In the genomic region with DNA sequence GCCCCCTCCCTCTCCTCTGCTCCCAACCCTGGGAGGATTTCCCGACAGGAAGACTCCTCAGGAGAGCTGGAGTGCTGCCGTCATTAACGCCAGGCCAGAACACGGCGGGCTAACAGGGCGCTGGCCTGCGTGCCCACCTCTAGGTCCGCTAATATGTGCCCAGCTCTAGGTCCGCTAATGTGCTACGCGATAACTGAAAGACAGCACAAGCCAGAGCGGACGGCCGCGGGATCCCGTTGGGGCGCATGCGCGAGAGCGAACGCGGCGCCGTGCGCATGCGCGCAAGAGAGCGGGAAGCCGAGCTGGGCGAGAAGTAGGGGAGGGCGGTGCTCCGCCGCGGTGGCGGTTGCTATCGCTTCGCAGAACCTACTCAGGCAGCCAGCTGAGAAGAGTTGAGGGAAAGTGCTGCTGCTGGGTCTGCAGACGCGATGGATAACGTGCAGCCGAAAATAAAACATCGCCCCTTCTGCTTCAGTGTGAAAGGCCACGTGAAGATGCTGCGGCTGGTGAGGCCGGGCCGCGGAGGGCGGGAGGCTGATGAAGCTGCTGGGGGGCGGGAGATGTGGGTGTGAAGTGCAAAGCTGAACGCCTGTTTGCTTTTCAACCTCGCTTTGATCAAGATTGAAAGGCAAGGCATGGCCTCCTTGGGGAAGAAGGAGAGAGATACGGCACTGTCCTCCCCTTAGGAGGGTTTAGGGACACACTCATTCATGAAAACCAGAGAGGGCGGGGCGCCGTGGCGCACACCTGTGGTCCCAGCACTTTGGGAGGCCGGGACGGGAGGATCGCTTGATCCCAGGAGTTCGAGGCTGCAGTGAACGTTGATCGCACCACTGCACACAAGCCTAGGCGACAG, we compare ENCODE assay signal across 8 cellular contexts. TPM values are rescaled to one million over a fixed set of nuclear protein-coding genes. Genes with fewer than 3 reads are reported as not detected.
DNase-seq lines count a peak whose midpoint lies in the region; ATAC-seq, FAIRE-seq and TF ChIP-seq lines count a peak whose summit lies in the region.

A gene with protein sequence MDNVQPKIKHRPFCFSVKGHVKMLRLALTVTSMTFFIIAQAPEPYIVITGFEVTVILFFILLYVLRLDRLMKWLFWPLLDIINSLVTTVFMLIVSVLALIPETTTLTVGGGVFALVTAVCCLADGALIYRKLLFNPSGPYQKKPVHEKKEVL (plus strand): TSS at position 289 of the 856 bp plus-strand sequence. CDS start 140 bp downstream, at position 429.

- FAIRE-seq in GM18507 (lab: Jason Lieb, UNC): peak; percentile 63
- no peak for FAIRE-seq in astrocyte (lab: Jason Lieb, UNC)

- peaks cover 40% of the 10 kb centered on the region for H3K79me2 ChIP-seq in astrocyte (ENCODE audit: insufficient read depth, low read length)

- H3K4me3 Mint-ChIP-seq in astrocyte (ENCODE audit: unreplicated experiment): peak within 1 kb of the TSS; percentile 92

- peaks cover 13% of the 10 kb centered on the region for H3K4me1 Mint-ChIP-seq in astrocyte (ENCODE audit: low read depth, unreplicated experiment)

- peak within 1 kb of the TSS; percentile 58 for H3K27ac Mint-ChIP-seq in astrocyte (ENCODE audit: unreplicated experiment)

- TF ChIP-seq CTCF in astrocyte (IDR thresholded peaks at IDR 0.05; ENCODE audit: insufficient read depth, low read depth, low read length) (no peak), vagina (IDR thresholded peaks at IDR 0.05) (no peak)

- H3K9me3 ChIP-seq in astrocyte (ENCODE audit: insufficient read depth, low read depth, low read length): no peaks in the 10 kb centered on the region
- H3K9me3 ChIP-seq in vagina: no peaks in the 10 kb centered on the region

- peak within 1 kb of the TSS; percentile 85 for H3K27ac ChIP-seq in astrocyte (ENCODE audit: low read depth, low read length)
- H3K27ac ChIP-seq in vagina: peak within 1 kb of the TSS; percentile 89

- intact Hi-C loops in vagina (cut with DNase I): loop anchor here (10.0 kb wide), 1 partner anchor 48 kb away; no protein-coding TSS in a partner anchor

- H3K4me3 ChIP-seq in astrocyte (ENCODE audit: insufficient read depth, low read depth, low read length): peak within 1 kb of the TSS; percentile 71
- peak within 1 kb of the TSS; percentile 58 to 64 for H3K4me3 ChIP-seq in vagina

- no peaks in the 10 kb centered on the region for H3K27me3 Mint-ChIP-seq in astrocyte (ENCODE audit: low read depth, unreplicated experiment)

- peaks cover 2% of the 10 kb centered on the region for H3K36me3 ChIP-seq in astrocyte (ENCODE audit: insufficient read depth, low read length)
- H3K36me3 ChIP-seq in vagina: no peaks in the 10 kb centered on the region

- peaks cover 5% of the 10 kb centered on the region for H3K36me3 Mint-ChIP-seq in astrocyte (ENCODE audit: low read depth, unreplicated experiment)

- H3K27me3 ChIP-seq in astrocyte (ENCODE audit: insufficient read depth, low read length) (no peaks in the 10 kb centered on the region), vagina (no peaks in the 10 kb centered on the region)

- H3K4me1 ChIP-seq in astrocyte (ENCODE audit: insufficient read depth, low read length) (peaks cover 21% of the 10 kb centered on the region), vagina (peaks cover 60% of the 10 kb centered on the region)

- H3K9me3 Mint-ChIP-seq in astrocyte (ENCODE audit: unreplicated experiment): peaks cover 4% of the 10 kb centered on the region

- ATAC-seq in HG02973 (IDR thresholded peaks at IDR 0.05; ENCODE audit: unreplicated experiment): peak; percentile 55

- peak in 1 of 2 donors; percentile 71 for TF ChIP-seq POLR2A in vagina (IDR thresholded peaks at IDR 0.05)

- no peaks in the 10 kb centered on the region for H4K20me1 ChIP-seq in astrocyte (ENCODE audit: insufficient read depth, low read length)

- H2AFZ ChIP-seq in astrocyte (ENCODE audit: low read depth, low read length): peak within 1 kb of the TSS; percentile 96

- H3K9ac ChIP-seq in astrocyte (ENCODE audit: low read length): peak within 1 kb of the TSS; percentile 84

- DNase-seq in GM18507 (ENCODE audit: extremely low spot score, insufficient read length, low read depth): peak; percentile 91
- peak; percentile 54 to 81 for DNase-seq in NCI-H2081 (lab: John Stamatoyannopoulos, UW)
- peak; percentile 83 for DNase-seq in T-helper 9 cell
- peak; percentile 59 for DNase-seq in astrocyte (ENCODE audit: low read depth)
- DNase-seq in hepatic stellate cell (ENCODE audit: low spot score): peak; percentile 98
- DNase-seq in renal cortical epithelial cell (ENCODE audit: low read depth): peak; percentile 72
- DNase-seq in vagina (ENCODE audit: extremely low spot score in 2 of 2): peak in 1 of 2 donors; percentile 91

- peak within 1 kb of the TSS; percentile 92 for H3K4me2 ChIP-seq in astrocyte (ENCODE audit: low read length)

RNA-seq across cellular contexts. Expression of the gene that starts here (rescaled TPM):
- 24.5 and 27.9 TPM in 2 replicates for total RNA-seq in astrocyte
- 69.3 and 234 TPM in 2 replicates for total RNA-seq in renal cortical epithelial cell
- 52.3 TPM for total RNA-seq in vagina
